8 cellular contexts compared by ENCODE assay signal in genomic region chr13:109786457-109787134, GRCh38. TPM values are rescaled to one million over a fixed set of nuclear protein-coding genes. Genes with fewer than 3 reads are reported as not detected.
DNase-seq lines count a peak whose midpoint lies in the region; ATAC-seq and TF ChIP-seq lines count a peak whose summit lies in the region.

Gene IRS2 (minus strand): TSS chr13:109786583. CDS start chr13:109786053, 530 bp downstream.

- H3K36me3 Mint-ChIP-seq in activated CD4-positive, alpha-beta T cell treated with anti-CD3 and anti-CD28 coated beads for 36 hours (ENCODE audit: low read depth), result peaks cover 2% of the 10 kb centered on the region
- H3K36me3 Mint-ChIP-seq in chondrocyte (ENCODE audit: low read depth), result peaks cover 4% of the 10 kb centered on the region

- POLR2A ChIA-PET in activated CD4-positive, alpha-beta T cell treated with anti-CD3 and anti-CD28 coated beads for 36 hours (lab: Charles Lee), result no interaction called here

- peaks cover 18% of the 10 kb centered on the region for H3K4me1 Mint-ChIP-seq in activated CD4-positive, alpha-beta T cell treated with anti-CD3 and anti-CD28 coated beads for 36 hours
- H3K4me1 Mint-ChIP-seq in chondrocyte (ENCODE audit: low read depth), result peaks cover 41% of the 10 kb centered on the region

- H3K27me3 Mint-ChIP-seq in activated CD4-positive, alpha-beta T cell treated with anti-CD3 and anti-CD28 coated beads for 36 hours, result no peaks in the 10 kb centered on the region
- H3K27me3 Mint-ChIP-seq in chondrocyte (ENCODE audit: low read depth), result no peaks in the 10 kb centered on the region

- CTCF ChIA-PET in activated CD4-positive, alpha-beta T cell treated with anti-CD3 and anti-CD28 coated beads for 36 hours (lab: Charles Lee), result interaction anchor here (0.7 kb wide), 1 partner anchor 874 kb away, joined by 3 read pairs; no protein-coding TSS in a partner anchor

- H3K27ac Mint-ChIP-seq in activated CD4-positive, alpha-beta T cell treated with anti-CD3 and anti-CD28 coated beads for 36 hours, result peak within 1 kb of the TSS; percentile 69
- peak within 1 kb of the TSS; percentile 82 for H3K27ac Mint-ChIP-seq in chondrocyte (ENCODE audit: unreplicated experiment)

- peak within 1 kb of the TSS; percentile 74 for H3K4me3 Mint-ChIP-seq in activated CD4-positive, alpha-beta T cell treated with anti-CD3 and anti-CD28 coated beads for 36 hours
- H3K4me3 Mint-ChIP-seq in chondrocyte (ENCODE audit: unreplicated experiment), result peak within 1 kb of the TSS; percentile 86

- TF ChIP-seq CTCF in AG09319 (IDR thresholded peaks at IDR 0.05; ENCODE audit: low read depth, low read length) (no peak), chondrocyte (IDR thresholded peaks at IDR 0.05) (no peak)

- ATAC-seq in GM19043 (IDR thresholded peaks at IDR 0.05; ENCODE audit: low read depth, unreplicated experiment) (peak; percentile 90), HG03280 (IDR thresholded peaks at IDR 0.05; ENCODE audit: unreplicated experiment) (peak; percentile 97)
- ATAC-seq in activated CD4-positive, alpha-beta T cell treated with anti-CD3 and anti-CD28 coated beads for 36 hours, result peak; percentile 91

- no peaks in the 10 kb centered on the region for H3K9me3 Mint-ChIP-seq in activated CD4-positive, alpha-beta T cell treated with anti-CD3 and anti-CD28 coated beads for 36 hours (ENCODE audit: low read depth)
- no peaks in the 10 kb centered on the region for H3K9me3 Mint-ChIP-seq in chondrocyte (ENCODE audit: low read depth)

- DNase-seq in AG09319 (ENCODE audit: extremely low read depth, low read depth) (peak; percentile 84), NCI-H345 (lab: John Stamatoyannopoulos, UW) (peak; percentile 99), chondrocyte (ENCODE audit: low spot score) (no peak), kidney tubule cell (ENCODE audit: low spot score) (peak; percentile 96)
- peak; percentile 95 for DNase-seq in activated CD4-positive, alpha-beta T cell treated with anti-CD3 and anti-CD28 coated beads for 36 hours
- DNase-seq in stimulated activated CD4-positive, alpha-beta T cell treated with anti-CD3 and anti-CD28 coated beads, Interleukin-15, amount 100 ng/mL, for 48 hours (ENCODE audit: low read depth in 2 of 2), result peak; percentile 86 to 88

- intact Hi-C loops in activated CD4-positive, alpha-beta T cell treated with anti-CD3 and anti-CD28 coated beads for 36 hours (cut with DNase I, micrococcal nuclease), result loop anchor here (1.0 to 10.0 kb wide), 13 partner anchors 348 to 1568 kb away; partner anchors contain the start of genes ABHD13 (in 2 of the 2), ING1 (in 2 of the 2), ANKRD10 (in 1 of the 2) and RAB20 (in 1 of the 2)

RNA-seq across cellular contexts. Expression of gene IRS2, which starts in this region (rescaled TPM):
- 1 to 10 TPM; 1.4 to 1.5 TPM for total RNA-seq in activated CD4-positive, alpha-beta T cell treated with anti-CD3 and anti-CD28 coated beads for 36 hours
- 25.8 to 43.5 TPM (median 42.9 TPM) in 3 replicates for total RNA-seq in chondrocyte

Comparison
In these comparisons a context has a peak if more than half of its experiments do, and no peak if none do; other contexts are left out.
1. RNA of gene IRS2 (total RNA-seq): 25.8 to 43.5 TPM in chondrocyte; 1.4 to 1.5 TPM in activated CD4-positive, alpha-beta T cell treated with anti-CD3 and anti-CD28 coated beads for 36 hours; every median in the first group is over 10 times any median in the second.
2. Peak in every context shown above with its lines, with median percentiles within 50 percentile points of each other: ATAC-seq.